In genomic region chr18:35662293-35663062, GRCh38 we compare ENCODE assay signal across 14 cellular contexts.
DNase-seq lines count a peak whose midpoint lies in the region; ATAC-seq and TF ChIP-seq lines count a peak whose summit lies in the region.
"Had no signal": no experiment of that assay in that cellular context is flagged by ENCODE, and none has a peak within 500 bp of the region (broad histone marks: within the 10 kb centered on the region; RNA-seq: fewer than 3 reads in every experiment).

No MANE protein-coding gene starts in this region.

- POLR2A ChIA-PET in naive thymus-derived CD4-positive, alpha-beta T cell (lab: Charles Lee), result no interaction called here

- no peak overlapping the region for H3K9ac ChIP-seq in KMS-11

- intact Hi-C loops in naive thymus-derived CD4-positive, alpha-beta T cell (cut with micrococcal nuclease), result no loop called here

- no peaks in the 10 kb centered on the region for H3K27me3 ChIP-seq in KMS-11 (ENCODE audit: insufficient read depth, low read depth)
- no peaks in the 10 kb centered on the region for H3K27me3 ChIP-seq in naive thymus-derived CD4-positive, alpha-beta T cell (ENCODE audit: control insufficient read depth in 2 of 2, insufficient read depth in 2 of 2, low read length in 2 of 2)
- H3K27me3 ChIP-seq: esophagus muscularis mucosa had no signal

- H2AFZ ChIP-seq in KMS-11 (ENCODE audit: low read depth), result no peak overlapping the region

- peaks cover 0 to 7% (median 0%) of the 10 kb centered on the region in 11 donors for H3K9me3 Mint-ChIP-seq in naive thymus-derived CD4-positive, alpha-beta T cell

- no peaks in the 10 kb centered on the region for H3K79me2 ChIP-seq in KMS-11 (ENCODE audit: insufficient read depth, low read depth)

- ATAC-seq in GM19351 (IDR thresholded peaks at IDR 0.05; ENCODE audit: unreplicated experiment), result peak; percentile 90
- peak; percentile 57 for ATAC-seq in HG02884 (IDR thresholded peaks at IDR 0.05; ENCODE audit: unreplicated experiment)
- no peak for ATAC-seq in naive thymus-derived CD4-positive, alpha-beta T cell
- ATAC-seq: activated CD8-positive, alpha-beta memory T cell treated with anti-CD3 and anti-CD28 coated beads, Interleukin-2, amount 10 ng/mL, durations not matched to agents 7 days and 5 days; left cardiac atrium; Panc1 had no signal

- H3K36me3 ChIP-seq in KMS-11 (ENCODE audit: insufficient read depth), result no peaks in the 10 kb centered on the region
- peaks cover 0 to 9% (median 4%) of the 10 kb centered on the region in 3 experiments for H3K36me3 ChIP-seq in naive thymus-derived CD4-positive, alpha-beta T cell (ENCODE audit: control insufficient read depth in 2 of 3, insufficient read depth in 3 of 3, low read length in 3 of 3)

- H3K4me1 ChIP-seq in KMS-11 (ENCODE audit: low read depth, poor library complexity, severe bottlenecking), result peaks cover 18% of the 10 kb centered on the region
- H3K4me1 ChIP-seq in naive thymus-derived CD4-positive, alpha-beta T cell (ENCODE audit: control insufficient read depth in 2 of 2, insufficient read depth in 2 of 2, low read length in 2 of 2), result no peaks in the 10 kb centered on the region
- H3K4me1 ChIP-seq: esophagus muscularis mucosa had no signal

- H3K4me3 ChIP-seq in GM12864 (ENCODE audit: low read depth, low read length) (no peak overlapping the region), KMS-11 (IDR thresholded peaks at IDR 0.05; ENCODE audit: insufficient read depth, low read depth, low read length) (no peak overlapping the region), foreskin fibroblast (ENCODE audit: low read depth in 1 of 2, low read length in 2 of 2) (no peak overlapping the region)
- H3K4me3 ChIP-seq in naive thymus-derived CD4-positive, alpha-beta T cell (ENCODE audit: low read length), result no peak overlapping the region
- H3K4me3 ChIP-seq: esophagus muscularis mucosa had no signal

- no peaks in the 10 kb centered on the region for H3K27me3 Mint-ChIP-seq in naive thymus-derived CD4-positive, alpha-beta T cell
- H3K27me3 Mint-ChIP-seq: activated CD8-positive, alpha-beta memory T cell treated with anti-CD3 and anti-CD28 coated beads, Interleukin-2, amount 10 ng/mL, durations not matched to agents 7 days and 5 days had no signal

- peaks cover 14 to 50% (median 39%) of the 10 kb centered on the region in 5 donors for H3K36me3 Mint-ChIP-seq in naive thymus-derived CD4-positive, alpha-beta T cell

- no peak overlapping the region for H3K27ac ChIP-seq in KMS-11
- H3K27ac ChIP-seq in naive thymus-derived CD4-positive, alpha-beta T cell (ENCODE audit: low read depth, low read length), result no peak overlapping the region
- H3K27ac ChIP-seq: esophagus muscularis mucosa had no signal

- no peaks in the 10 kb centered on the region for H3K9me3 ChIP-seq in naive thymus-derived CD4-positive, alpha-beta T cell (ENCODE audit: control insufficient read depth in 2 of 3, low read length in 3 of 3)
- H3K9me3 ChIP-seq: esophagus muscularis mucosa had no signal

- TF ChIP-seq CTCF in GM12864 (IDR thresholded peaks at IDR 0.05; ENCODE audit: low read depth, low read length, missing control alignments), result no peak
- no peak for TF ChIP-seq CTCF in KMS-11 (conservative IDR thresholded peaks at IDR 0.05; ENCODE audit: low read depth, low read length)
- TF ChIP-seq CTCF in foreskin fibroblast (IDR thresholded peaks at IDR 0.05; ENCODE audit: low read depth, low read length), result no peak

- peak; percentile 21 for DNase-seq in GM12864 (ENCODE audit: low read depth)
- DNase-seq in mucosa of gallbladder (ENCODE audit: low spot score), result no peak
- DNase-seq in foreskin fibroblast, result no peak
- DNase-seq in activated CD4-positive, alpha-beta T cell treated with anti-CD3 and anti-CD28 coated beads for 4 hours, result no peak
- DNase-seq in naive thymus-derived CD4-positive, alpha-beta T cell, result no peak
- DNase-seq: activated CD8-positive, alpha-beta memory T cell treated with anti-CD3 and anti-CD28 coated beads, Interleukin-2, amount 10 ng/mL, durations not matched to agents 7 days and 5 days; activated naive CD4-positive, alpha-beta T cell treated with Interleukin-2 at 50 U/mL for 16 hours; left cardiac atrium; NCI-H187 treated with DMSO at 0.1 percent for 48 hours had no signal

- no peak overlapping the region for H3K4me3 Mint-ChIP-seq in naive thymus-derived CD4-positive, alpha-beta T cell
- H3K4me3 Mint-ChIP-seq: activated CD8-positive, alpha-beta memory T cell treated with anti-CD3 and anti-CD28 coated beads, Interleukin-2, amount 10 ng/mL, durations not matched to agents 7 days and 5 days had no signal

- H3K27ac Mint-ChIP-seq in naive thymus-derived CD4-positive, alpha-beta T cell, result peak overlapping the region in 1 of 9 donors; percentile 50
- H3K27ac Mint-ChIP-seq: activated CD8-positive, alpha-beta memory T cell treated with anti-CD3 and anti-CD28 coated beads, Interleukin-2, amount 10 ng/mL, durations not matched to agents 7 days and 5 days had no signal

- peak overlapping the region; percentile 34 for H3K4me2 ChIP-seq in KMS-11

- H3K4me1 Mint-ChIP-seq in naive thymus-derived CD4-positive, alpha-beta T cell, result peaks cover 0 to 10% (median 8%) of the 10 kb centered on the region in 7 donors

- CTCF ChIA-PET in naive thymus-derived CD4-positive, alpha-beta T cell (lab: Charles Lee), result no interaction called here

- H4K20me1 ChIP-seq in KMS-11 (ENCODE audit: insufficient read depth), result no peaks in the 10 kb centered on the region
